Comparison of ENCODE assay signal across 2 cellular contexts in genomic region chr2:223967981-223968380, GRCh38.
TF ChIP-seq lines count a peak whose summit lies in the region.

No MANE protein-coding gene starts in this region.

TF ChIP-seq in SK-N-SH, 30 proteins besides CTCF, POLR2A, EP300 and RAD21 (continued from another document):
- TF ChIP-seq FOSL2 (IDR thresholded peaks at IDR 0.05; ENCODE audit: borderline replicate concordance, low read depth) = 0 out of 2 replicates have a peak, but pooled peaks have one; percentile 9

TF ChIP-seq in SK-N-SH treated with all-trans-retinoic acid at 6 μM for 48 hours, 23 proteins besides CTCF, POLR2A, EP300 and RAD21 (continued from another document):
- TF ChIP-seq PATZ1 (CRISPR knock-in tag; IDR thresholded peaks at IDR 0.05; ENCODE audit: borderline replicate concordance) (no peak), ZFP30 (CRISPR knock-in tag; IDR thresholded peaks at IDR 0.05) (no peak), TOX (CRISPR knock-in tag; IDR thresholded peaks at IDR 0.05; ENCODE audit: borderline replicate concordance) (no peak), ZNF70 (CRISPR knock-in tag; IDR thresholded peaks at IDR 0.05) (no peak), POU6F1 (CRISPR knock-in tag; IDR thresholded peaks at IDR 0.05; ENCODE audit: borderline replicate concordance, low read depth) (no peak), GLIS3 (CRISPR knock-in tag; IDR thresholded peaks at IDR 0.05) (no peak), ARNTL (CRISPR knock-in tag; IDR thresholded peaks at IDR 0.05; ENCODE audit: borderline replicate concordance, low read depth) (no peak), OSR1 (CRISPR knock-in tag; IDR thresholded peaks at IDR 0.05) (no peak), ZC3H10 (CRISPR knock-in tag; IDR thresholded peaks at IDR 0.05) (no peak), ZNF565 (CRISPR knock-in tag; conservative IDR thresholded peaks at IDR 0.05; ENCODE audit: low read depth) (no peak), RARB (CRISPR knock-in tag; IDR thresholded peaks at IDR 0.05) (no peak), ZFP3 (CRISPR knock-in tag; IDR thresholded peaks at IDR 0.05) (no peak)
- TF ChIP-seq, protein P1, sequence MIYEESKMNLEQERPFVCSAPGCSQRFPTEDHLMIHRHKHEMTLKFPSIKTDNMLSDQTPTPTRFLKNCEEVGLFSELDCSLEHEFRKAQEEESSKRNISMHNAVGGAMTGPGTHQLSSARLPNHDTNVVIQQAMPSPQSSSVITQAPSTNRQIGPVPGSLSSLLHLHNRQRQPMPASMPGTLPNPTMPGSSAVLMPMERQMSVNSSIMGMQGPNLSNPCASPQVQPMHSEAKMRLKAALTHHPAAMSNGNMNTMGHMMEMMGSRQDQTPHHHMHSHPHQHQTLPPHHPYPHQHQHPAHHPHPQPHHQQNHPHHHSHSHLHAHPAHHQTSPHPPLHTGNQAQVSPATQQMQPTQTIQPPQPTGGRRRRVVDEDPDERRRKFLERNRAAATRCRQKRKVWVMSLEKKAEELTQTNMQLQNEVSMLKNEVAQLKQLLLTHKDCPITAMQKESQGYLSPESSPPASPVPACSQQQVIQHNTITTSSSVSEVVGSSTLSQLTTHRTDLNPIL (CRISPR knock-in tag; IDR thresholded peaks at IDR 0.05; ENCODE audit: low read depth) = no peak
- TF ChIP-seq, protein P2, sequence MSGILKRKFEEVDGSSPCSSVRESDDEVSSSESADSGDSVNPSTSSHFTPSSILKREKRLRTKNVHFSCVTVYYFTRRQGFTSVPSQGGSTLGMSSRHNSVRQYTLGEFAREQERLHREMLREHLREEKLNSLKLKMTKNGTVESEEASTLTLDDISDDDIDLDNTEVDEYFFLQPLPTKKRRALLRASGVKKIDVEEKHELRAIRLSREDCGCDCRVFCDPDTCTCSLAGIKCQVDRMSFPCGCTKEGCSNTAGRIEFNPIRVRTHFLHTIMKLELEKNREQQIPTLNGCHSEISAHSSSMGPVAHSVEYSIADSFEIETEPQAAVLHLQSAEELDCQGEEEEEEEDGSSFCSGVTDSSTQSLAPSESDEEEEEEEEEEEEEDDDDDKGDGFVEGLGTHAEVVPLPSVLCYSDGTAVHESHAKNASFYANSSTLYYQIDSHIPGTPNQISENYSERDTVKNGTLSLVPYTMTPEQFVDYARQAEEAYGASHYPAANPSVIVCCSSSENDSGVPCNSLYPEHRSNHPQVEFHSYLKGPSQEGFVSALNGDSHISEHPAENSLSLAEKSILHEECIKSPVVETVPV (CRISPR knock-in tag; IDR thresholded peaks at IDR 0.05) = no peak
